ENCODE assay signal across 8 cellular contexts in genomic region chr20:50186151-50186885, GRCh38. TPM values are rescaled to one million over a fixed set of nuclear protein-coding genes. Genes with fewer than 3 reads are reported as not detected.
A peak's percentile ranks its signal among the peaks of the same experiment; 100 is the strongest.
DNase-seq lines count a peak whose midpoint lies in the region; ATAC-seq, FAIRE-seq and TF ChIP-seq lines count a peak whose summit lies in the region.

No MANE protein-coding gene starts in this region.

- 28 to 32% methylated on average over 15 to 16 of the region's 16 CpGs for WGBS in endodermal cell (ENCODE audit: insufficient coverage in 1 of 2, insufficient read length in 1 of 2), 2 experiments

- CTCF ChIA-PET in CD8-positive, alpha-beta memory T cell (lab: Charles Lee): interaction anchor here (0.8 to 5.8 kb wide), 11 partner anchors 9 to 563 kb away, joined by 3 to 65 read pairs (median 3); no protein-coding TSS in a partner anchor

- ATAC-seq in HG03196 (IDR thresholded peaks at IDR 0.05; ENCODE audit: unreplicated experiment): no peak

- DNase-seq in CD8-positive, alpha-beta memory T cell: peak; percentile 71 to 90 (median 85)
- peak; percentile 97 for DNase-seq in HTR-8/SVneo (ENCODE audit: insufficient read length, low spot score)
- peak; percentile 45 for DNase-seq in NOMO-1 treated with dmso at 0.1 percent for 144 hours (lab: John Stamatoyannopoulos, UW; ENCODE audit: unreplicated experiment)
- peak; percentile 54 to 99 (median 97) for DNase-seq in activated CD8-positive, alpha-beta memory T cell treated with anti-CD3 and anti-CD28 coated beads for 48 hours (ENCODE audit: low read depth in 2 of 3, low spot score in 2 of 3)
- peak; percentile 98 for DNase-seq in endodermal cell
- DNase-seq in middle frontal gyrus (ENCODE audit: extremely low spot score, low spot score): peak; percentile 79
- peak; percentile 58 to 97 for DNase-seq in stimulated activated CD8-positive, alpha-beta memory T cell treated with anti-CD3 and anti-CD28 coated beads, Interleukin-4, amount 100 ng/mL, for 4 hours (ENCODE audit: low read depth in 2 of 2, low spot score in 1 of 2)

- H3K27ac Mint-ChIP-seq in CD8-positive, alpha-beta memory T cell: peak overlapping the region in 2 of 8 donors; percentile 43 to 61
- H3K27ac Mint-ChIP-seq in endodermal cell: no peak overlapping the region

- TF ChIP-seq CTCF in endodermal cell (conservative IDR thresholded peaks at IDR 0.05): peak; percentile 97

- no peak overlapping the region for H3K4me3 ChIP-seq in CD8-positive, alpha-beta memory T cell (ENCODE audit: low read length)
- no peak overlapping the region for H3K4me3 ChIP-seq in endodermal cell (ENCODE audit: low read length)

- H3K36me3 Mint-ChIP-seq in CD8-positive, alpha-beta memory T cell: no peaks in the 10 kb centered on the region
- no peaks in the 10 kb centered on the region for H3K36me3 Mint-ChIP-seq in endodermal cell (ENCODE audit: low read depth)

- peaks cover 0 to 7% (median 5%) of the 10 kb centered on the region in 3 donors for H3K4me1 Mint-ChIP-seq in CD8-positive, alpha-beta memory T cell
- no peaks in the 10 kb centered on the region for H3K4me1 Mint-ChIP-seq in endodermal cell

- H3K27ac ChIP-seq in CD8-positive, alpha-beta memory T cell (ENCODE audit: low read depth, low read length): no peak overlapping the region
- H3K27ac ChIP-seq in endodermal cell (ENCODE audit: low read depth, low read length): no peak overlapping the region

- peaks cover 4 to 22% of the 10 kb centered on the region in 2 donors for H3K27me3 Mint-ChIP-seq in CD8-positive, alpha-beta memory T cell
- peaks cover 16% of the 10 kb centered on the region for H3K27me3 Mint-ChIP-seq in endodermal cell (ENCODE audit: insufficient read depth)

- H3K9me3 Mint-ChIP-seq in CD8-positive, alpha-beta memory T cell: no peaks in the 10 kb centered on the region
- no peaks in the 10 kb centered on the region for H3K9me3 Mint-ChIP-seq in endodermal cell

- no peaks in the 10 kb centered on the region for H3K4me1 ChIP-seq in CD8-positive, alpha-beta memory T cell (ENCODE audit: insufficient read depth, low read length)
- H3K4me1 ChIP-seq in endodermal cell (ENCODE audit: control insufficient read depth, insufficient read depth, low read length): no peaks in the 10 kb centered on the region

- H3K36me3 ChIP-seq in CD8-positive, alpha-beta memory T cell (ENCODE audit: insufficient read depth, low read length): no peaks in the 10 kb centered on the region
- no peaks in the 10 kb centered on the region for H3K36me3 ChIP-seq in endodermal cell (ENCODE audit: control insufficient read depth, insufficient read depth, low read length)

- FAIRE-seq in HTR-8/SVneo (lab: Jason Lieb, UNC): peak; percentile 86

- no peak overlapping the region for H3K9ac ChIP-seq in endodermal cell (ENCODE audit: extremely low read depth, low read length, poor library complexity, severe bottlenecking)

- POLR2A ChIA-PET in CD8-positive, alpha-beta memory T cell (lab: Charles Lee): no interaction called here

- H3K4me3 Mint-ChIP-seq in CD8-positive, alpha-beta memory T cell: peak overlapping the region in 1 of 7 donors; percentile 8
- no peak overlapping the region for H3K4me3 Mint-ChIP-seq in endodermal cell

- H3K9me3 ChIP-seq in CD8-positive, alpha-beta memory T cell (ENCODE audit: low read length): no peaks in the 10 kb centered on the region
- no peaks in the 10 kb centered on the region for H3K9me3 ChIP-seq in endodermal cell (ENCODE audit: control insufficient read depth, low read length)

- H3K27me3 ChIP-seq in CD8-positive, alpha-beta memory T cell (ENCODE audit: insufficient read depth, low read length, poor library complexity, severe bottlenecking): no peaks in the 10 kb centered on the region
- no peaks in the 10 kb centered on the region for H3K27me3 ChIP-seq in endodermal cell (ENCODE audit: control insufficient read depth, insufficient read depth, low read length, poor library complexity, severe bottlenecking)

RNA-seq across cellular contexts. Expression of gene CEBPB, which starts 4.3 kb away (rescaled TPM):
- 10 to 100 TPM; 25.3 to 29.1 TPM for total RNA-seq in CD8-positive, alpha-beta memory T cell
- polyA plus RNA-seq in CD8-positive, alpha-beta memory T cell: 27.0 TPM
- 10 to 100 TPM; 14.9 to 15.1 TPM for total RNA-seq in endodermal cell
- 11.9 TPM for polyA plus RNA-seq in endodermal cell (2013, experiment 1 of 2)
- 8.9 TPM for polyA plus RNA-seq in endodermal cell (2013, experiment 2 of 2)

RNA-seq across cellular contexts. Expression of gene PEDS1, which starts 32.8 kb away (rescaled TPM):
- total RNA-seq in CD8-positive, alpha-beta memory T cell: 10 to 100 TPM; 20.2 to 23.6 TPM
- 26.9 TPM for polyA plus RNA-seq in CD8-positive, alpha-beta memory T cell
- total RNA-seq in endodermal cell: 10 to 100 TPM; 28.0 to 30.9 TPM
- polyA plus RNA-seq in endodermal cell (2013, experiment 1 of 2): 27.7 TPM
- 22.7 TPM for polyA plus RNA-seq in endodermal cell (2013, experiment 2 of 2)

Comparison
In these comparisons a context has a peak if more than half of its experiments do, and no peak if none do; other contexts are left out.
1. DNase-seq: peak in every context shown above with its lines; median percentile 98 in endodermal cell; 97 in HTR-8/SVneo; 97 in activated CD8-positive, alpha-beta memory T cell treated with anti-CD3 and anti-CD28 coated beads for 48 hours; 85 in CD8-positive, alpha-beta memory T cell; 79 in middle frontal gyrus; 78 in stimulated activated CD8-positive, alpha-beta memory T cell treated with anti-CD3 and anti-CD28 coated beads, Interleukin-4, amount 100 ng/mL, for 4 hours; 45 in NOMO-1 treated with dmso at 0.1 percent for 144 hours.